18 cellular contexts compared by ENCODE assay signal in genomic region chr17:965311-965989, GRCh38. TPM values are rescaled to one million over a fixed set of nuclear protein-coding genes. Genes with fewer than 3 reads are reported as not detected.
A peak's percentile ranks its signal among the peaks of the same experiment; 100 is the strongest.
DNase-seq lines count a peak whose midpoint lies in the region; ATAC-seq, FAIRE-seq and TF ChIP-seq lines count a peak whose summit lies in the region.
"Had no signal": no experiment of that assay in that cellular context is flagged by ENCODE, and none has a peak within 500 bp of the region (broad histone marks: within the 10 kb centered on the region; RNA-seq: fewer than 3 reads in every experiment).

No MANE protein-coding gene starts in this region.

- H3K36me3 Mint-ChIP-seq in neural crest cell (ENCODE audit: low read depth) = peaks cover 7% of the 10 kb centered on the region

- peak; percentile 25 for FAIRE-seq in D721Med (lab: Jason Lieb, UNC)
- FAIRE-seq: colon, TTC549 had no signal

- no peaks in the 10 kb centered on the region for H3K9me3 Mint-ChIP-seq in neural crest cell
- H3K9me3 Mint-ChIP-seq: activated CD4-positive, alpha-beta memory T cell treated with anti-CD3 and anti-CD28 coated beads, Interleukin-2, amount 10 ng/mL, durations not matched to agents 7 days and 5 days; activated T-helper 17 cell treated with anti-CD3 and anti-CD28 coated beads, Interleukin-2, amount 50 U/mL, for 72 hours had no signal

- H3K9me3 ChIP-seq in fibroblast of lung (ENCODE audit: control insufficient read depth, insufficient read depth, low read depth, low read length) (no peaks in the 10 kb centered on the region), right atrium auricular region (no peaks in the 10 kb centered on the region)
- H3K9me3 ChIP-seq: adrenal gland, heart right ventricle had no signal

- no peak overlapping the region for H3K9ac ChIP-seq in fibroblast of lung (ENCODE audit: insufficient read depth, low read length)

- H3K27ac ChIP-seq in fibroblast of lung (ENCODE audit: insufficient read depth, low read length) = no peak overlapping the region
- H3K27ac ChIP-seq in right atrium auricular region = no peak overlapping the region
- H3K27ac ChIP-seq: adrenal gland, epithelial cell of prostate, heart right ventricle, HL-60 had no signal

- TF ChIP-seq CTCF in D721Med (IDR thresholded peaks at IDR 0.05; ENCODE audit: insufficient read depth, missing control alignments) = no peak
- no peak for TF ChIP-seq CTCF in fibroblast of lung (conservative IDR thresholded peaks at IDR 0.05 in 1 of 2, IDR thresholded peaks at IDR 0.05 in 1 of 2; ENCODE audit: low read depth in 1 of 2, low read length in 2 of 2)
- no peak for TF ChIP-seq CTCF in neural crest cell (conservative IDR thresholded peaks at IDR 0.05)
- TF ChIP-seq CTCF in right atrium auricular region (IDR thresholded peaks at IDR 0.05) = no peak

- no peak overlapping the region for H3K4me2 ChIP-seq in fibroblast of lung (ENCODE audit: extremely low read depth, insufficient read depth, low read length)

- H3K79me2 ChIP-seq in fibroblast of lung (ENCODE audit: control insufficient read depth, insufficient read depth, low read length) = peaks cover 23% of the 10 kb centered on the region

- no peak overlapping the region for H2AFZ ChIP-seq in fibroblast of lung (ENCODE audit: low read length)

- H3K27me3 ChIP-seq in fibroblast of lung (ENCODE audit: control insufficient read depth, insufficient read depth, low read length) (no peaks in the 10 kb centered on the region), right atrium auricular region (no peaks in the 10 kb centered on the region)
- H3K27me3 ChIP-seq: adrenal gland had no signal

- H4K20me1 ChIP-seq in fibroblast of lung (ENCODE audit: control insufficient read depth, extremely low read depth, insufficient read depth, low read length) = no peaks in the 10 kb centered on the region

- no peaks in the 10 kb centered on the region for H3K27me3 Mint-ChIP-seq in neural crest cell (ENCODE audit: low read depth)

- ATAC-seq in GM18909 (IDR thresholded peaks at IDR 0.05; ENCODE audit: poor library complexity, unreplicated experiment) = no peak
- ATAC-seq in HG02973 (IDR thresholded peaks at IDR 0.05; ENCODE audit: unreplicated experiment) = no peak
- ATAC-seq: activated T-helper 17 cell treated with anti-CD3 and anti-CD28 coated beads, Interleukin-2, amount 50 U/mL, for 72 hours; left colon had no signal

- DNase-seq in D721Med (ENCODE audit: insufficient read length, low spot score) (no peak), NCI-H82 treated with DMSO at 0.1 percent for 48 hours (lab: John Stamatoyannopoulos, UW; ENCODE audit: unreplicated experiment) (peak; percentile 75), fibroblast of lung (ENCODE audit: low read depth in 2 of 2) (peak; percentile 22 to 67), neural crest cell (ENCODE audit: low read depth, low spot score) (no peak), middle frontal gyrus (ENCODE audit: extremely low spot score, low spot score) (no peak), right atrium auricular region (ENCODE audit: low spot score) (no peak)
- DNase-seq: activated CD4-positive, alpha-beta memory T cell treated with anti-CD3 and anti-CD28 coated beads, Interleukin-2, amount 10 ng/mL, durations not matched to agents 7 days and 5 days; adrenal gland; heart right ventricle; left colon; NCI-H345 had no signal

- peak overlapping the region; percentile 38 for H3K4me3 Mint-ChIP-seq in neural crest cell
- H3K4me3 Mint-ChIP-seq: activated CD4-positive, alpha-beta memory T cell treated with anti-CD3 and anti-CD28 coated beads, Interleukin-2, amount 10 ng/mL, durations not matched to agents 7 days and 5 days; activated T-helper 17 cell treated with anti-CD3 and anti-CD28 coated beads, Interleukin-2, amount 50 U/mL, for 72 hours had no signal

- H3K4me3 ChIP-seq in fibroblast of lung (replicated peaks in 1 of 4; ENCODE audit: control extremely low read depth in 1 of 4, insufficient read depth in 1 of 4, low read depth in 3 of 4, low read length in 4 of 4) (no peak overlapping the region), right atrium auricular region (no peak overlapping the region)
- H3K4me3 ChIP-seq: adrenal gland, heart right ventricle had no signal

- H3K36me3 ChIP-seq in fibroblast of lung (ENCODE audit: control insufficient read depth, insufficient read depth, low read length) (no peaks in the 10 kb centered on the region), right atrium auricular region (no peaks in the 10 kb centered on the region)
- H3K36me3 ChIP-seq: adrenal gland, heart right ventricle had no signal

- H3K27ac Mint-ChIP-seq in neural crest cell (ENCODE audit: unreplicated experiment) = peak overlapping the region; percentile 70
- H3K27ac Mint-ChIP-seq: activated CD4-positive, alpha-beta memory T cell treated with anti-CD3 and anti-CD28 coated beads, Interleukin-2, amount 10 ng/mL, durations not matched to agents 7 days and 5 days; activated T-helper 17 cell treated with anti-CD3 and anti-CD28 coated beads, Interleukin-2, amount 50 U/mL, for 72 hours had no signal

- peaks cover 75% of the 10 kb centered on the region for H3K4me1 Mint-ChIP-seq in neural crest cell
- H3K4me1 Mint-ChIP-seq: activated CD4-positive, alpha-beta memory T cell treated with anti-CD3 and anti-CD28 coated beads, Interleukin-2, amount 10 ng/mL, durations not matched to agents 7 days and 5 days; activated T-helper 17 cell treated with anti-CD3 and anti-CD28 coated beads, Interleukin-2, amount 50 U/mL, for 72 hours had no signal

- peaks cover 2% of the 10 kb centered on the region for H3K4me1 ChIP-seq in fibroblast of lung (ENCODE audit: control insufficient read depth, extremely low read depth, insufficient read depth, low read length)
- no peaks in the 10 kb centered on the region for H3K4me1 ChIP-seq in right atrium auricular region

RNA-seq across cellular contexts. Expression of gene NXN, which starts 14.1 kb away (rescaled TPM):
- total RNA-seq in fibroblast of lung = 48.0 and 53.8 TPM in 2 replicates
- polyA plus RNA-seq in fibroblast of lung = 38.5 and 75.6 TPM in 2 replicates
- 45.5 and 79.1 TPM in 2 replicates for polyA plus RNA-seq in fibroblast of lung (2012)
- polyA minus RNA-seq in fibroblast of lung (ENCODE audit: low replicate concordance) = 109 and 204 TPM in 2 replicates
- 75.9 and 76.4 TPM in 2 replicates for total RNA-seq in neural crest cell
- 10 to 100 TPM; 15.6 to 17.5 TPM for total RNA-seq in right atrium auricular region

RNA-seq across cellular contexts. Expression of gene TIMM22, which starts 31.5 kb away (rescaled TPM):
- total RNA-seq in fibroblast of lung (10.5 and 13.4 TPM in 2 replicates), neural crest cell (18.7 and 19.5 TPM in 2 replicates), right atrium auricular region (10 to 100 TPM; 14.8 to 15.4 TPM)
- 17.4 and 21.9 TPM in 2 replicates for polyA plus RNA-seq in fibroblast of lung
- polyA plus RNA-seq in fibroblast of lung (2012) = 15.6 and 21.0 TPM in 2 replicates
- polyA minus RNA-seq in fibroblast of lung (ENCODE audit: low replicate concordance) = 10.2 and 15.1 TPM in 2 replicates

Comparison
In these comparisons a context has a peak if more than half of its experiments do, and no peak if none do; other contexts are left out.
1. DNase-seq: peak in NCI-H82 treated with DMSO at 0.1 percent for 48 hours (single experiment) and fibroblast of lung (2 of 2); none in D721Med (single experiment), neural crest cell (single experiment), middle frontal gyrus (single experiment) and right atrium auricular region (single experiment).